1 cellular context compared by ENCODE assay signal in genomic region chr3:161291191-161291901, GRCh38.
TF ChIP-seq lines count a peak whose summit lies in the region.

No MANE protein-coding gene starts in this region.

TF ChIP-seq in HCT116, 20 proteins besides CTCF, POLR2A, EP300 and RAD21 (continued from another document):
- TF ChIP-seq REST (IDR thresholded peaks at IDR 0.05; ENCODE audit: low read depth) (no peak), CBX3 (IDR thresholded peaks at IDR 0.05; ENCODE audit: low read depth) (no peak), SP1 (IDR thresholded peaks at IDR 0.05; ENCODE audit: low read depth) (no peak), ATF3 (IDR thresholded peaks at IDR 0.05) (no peak), TCF7L2 (IDR thresholded peaks at IDR 0.05; ENCODE audit: borderline replicate concordance, extremely low read depth, insufficient read depth, insufficient read length) (no peak), FOSL1 (IDR thresholded peaks at IDR 0.05; ENCODE audit: low read depth) (no peak), SRF (IDR thresholded peaks at IDR 0.05; ENCODE audit: low read depth) (no peak)
